Comparison of ENCODE assay signal across 2 cellular contexts in the genomic region with DNA sequence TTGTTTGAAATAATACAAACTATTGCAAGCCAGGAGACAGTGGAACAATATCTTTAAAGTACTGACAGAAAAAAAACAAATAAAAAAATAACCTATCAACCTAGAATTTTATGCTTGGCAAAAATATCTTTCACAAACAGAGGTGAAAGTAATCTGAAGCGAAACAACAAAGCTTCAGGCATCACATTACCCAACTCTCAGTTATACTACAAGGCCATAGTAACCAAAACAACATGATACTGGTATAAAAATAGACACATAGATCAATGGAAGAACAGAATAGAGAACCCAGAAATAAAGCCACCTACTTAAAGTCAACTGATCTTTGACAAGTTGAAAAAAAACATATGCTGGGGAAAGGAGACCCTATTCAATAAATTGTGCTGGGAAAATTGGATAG.
TF ChIP-seq lines count a peak whose summit lies in the region.

No MANE protein-coding gene starts in this region.

TF ChIP-seq in A549, 52 proteins besides CTCF, POLR2A, EP300 and RAD21:
- TF ChIP-seq, protein P1, sequence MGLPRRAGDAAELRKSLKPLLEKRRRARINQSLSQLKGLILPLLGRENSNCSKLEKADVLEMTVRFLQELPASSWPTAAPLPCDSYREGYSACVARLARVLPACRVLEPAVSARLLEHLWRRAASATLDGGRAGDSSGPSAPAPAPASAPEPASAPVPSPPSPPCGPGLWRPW (IDR thresholded peaks at IDR 0.05), result no peak
- TF ChIP-seq ZNF302 (CRISPR knock-in tag; IDR thresholded peaks at IDR 0.05), result no peak
- no peak for TF ChIP-seq TP53 (CRISPR knock-in tag; IDR thresholded peaks at IDR 0.05)
- TF ChIP-seq MAFK (IDR thresholded peaks at IDR 0.05; ENCODE audit: partially characterized antibody), result no peak
- TF ChIP-seq JUNB (IDR thresholded peaks at IDR 0.05), result no peak
- no peak for TF ChIP-seq HDAC2 (IDR thresholded peaks at IDR 0.05)
- TF ChIP-seq FOSL2 (IDR thresholded peaks at IDR 0.05), result no peak
- no peak for TF ChIP-seq FOSL2 (CRISPR knock-in tag; IDR thresholded peaks at IDR 0.05)
- TF ChIP-seq FOSB (CRISPR knock-in tag; IDR thresholded peaks at IDR 0.05), result no peak

TF ChIP-seq in GM12878, 131 proteins besides CTCF, POLR2A, EP300 and RAD21:
- peak; percentile 42; the same call in 1 of the 2 replicates for TF ChIP-seq MEF2A (IDR thresholded peaks at IDR 0.05; ENCODE audit: insufficient read depth, low read depth, low read length)
- no peak for TF ChIP-seq EZH2 (IDR thresholded peaks at IDR 0.05; ENCODE audit: borderline replicate concordance, control insufficient read depth, low read depth, low read length)
TF ChIP-seq in GM12878: peak in this region for 1.
